ENCODE assay signal across 2 cellular contexts in genomic region chr20:4697874-4698221, GRCh38.
TF ChIP-seq lines count a peak whose summit lies in the region.

No MANE protein-coding gene starts in this region.

TF ChIP-seq in WTC11, 78 proteins besides CTCF, POLR2A, EP300 and RAD21:
- no peak for TF ChIP-seq GTF2I (CRISPR knock-in tag; conservative IDR thresholded peaks at IDR 0.05)
- no peak for TF ChIP-seq ZNF512 (CRISPR knock-in tag; IDR thresholded peaks at IDR 0.05; ENCODE audit: borderline replicate concordance)
- no peak for TF ChIP-seq ZNF219 (CRISPR knock-in tag; IDR thresholded peaks at IDR 0.05; ENCODE audit: borderline replicate concordance)
- no peak for TF ChIP-seq MAX (CRISPR knock-in tag; IDR thresholded peaks at IDR 0.05)
- no peak for TF ChIP-seq SOX15 (CRISPR knock-in tag; IDR thresholded peaks at IDR 0.05)
- no peak for TF ChIP-seq OVOL2 (CRISPR knock-in tag; IDR thresholded peaks at IDR 0.05; ENCODE audit: borderline replicate concordance)

TF ChIP-seq in H1, 55 proteins besides CTCF, POLR2A, EP300 and RAD21:
- TF ChIP-seq FOSL1 (IDR thresholded peaks at IDR 0.05; ENCODE audit: insufficient read depth, low read depth, low read length), result no peak
- TF ChIP-seq USF2 (IDR thresholded peaks at IDR 0.05; ENCODE audit: low read length), result no peak
- no peak for TF ChIP-seq ATF3 (IDR thresholded peaks at IDR 0.05; ENCODE audit: insufficient read depth, low read depth, low read length)
- no peak for TF ChIP-seq BACH1 (IDR thresholded peaks at IDR 0.05; ENCODE audit: low read length)
- TF ChIP-seq SP4 (IDR thresholded peaks at IDR 0.05; ENCODE audit: low read length), result no peak
- TF ChIP-seq JUN (IDR thresholded peaks at IDR 0.05; ENCODE audit: low read depth, low read length), result no peak
- no peak for TF ChIP-seq TAF1 (IDR thresholded peaks at IDR 0.05; ENCODE audit: low read depth, low read length)
- TF ChIP-seq ATF2 (IDR thresholded peaks at IDR 0.05; ENCODE audit: low read length), result no peak
- TF ChIP-seq SRF (IDR thresholded peaks at IDR 0.05; ENCODE audit: low read depth, low read length), result no peak
